8 cellular contexts compared by ENCODE assay signal in genomic region chr5:172450861-172451695, GRCh38. TPM values are rescaled to one million over a fixed set of nuclear protein-coding genes. Genes with fewer than 3 reads are reported as not detected.
DNase-seq lines count a peak whose midpoint lies in the region; ATAC-seq, FAIRE-seq and TF ChIP-seq lines count a peak whose summit lies in the region.

No MANE protein-coding gene starts in this region.

- peak; percentile 55 for DNase-seq in EH (ENCODE audit: low read depth)
- peak; percentile 29 for DNase-seq in MM.1S
- peak; percentile 32 for DNase-seq in activated T-cell treated with anti-CD3 and anti-CD28 coated beads for 24 hours (ENCODE audit: low read depth)
- peak; percentile 57 for DNase-seq in fibroblast of peridontal ligament (ENCODE audit: extremely low read depth)
- peak in 2 of 6 donors; percentile 36 to 56 for DNase-seq in pancreas

- no peak for FAIRE-seq in pancreas (lab: Jason Lieb, UNC)

- H3K4me3 ChIP-seq in MM.1S (ENCODE audit: low read length) (no peak overlapping the region), pancreas (no peak overlapping the region)

- no peak overlapping the region for H2AFZ ChIP-seq in MM.1S (ENCODE audit: low read length)

- H3F3A ChIP-seq in MM.1S (ENCODE audit: insufficient read depth, low read length) = no peaks in the 10 kb centered on the region

- no peaks in the 10 kb centered on the region for H3K79me2 ChIP-seq in MM.1S (ENCODE audit: low read length)

- no peaks in the 10 kb centered on the region for H3K36me3 ChIP-seq in MM.1S (replicated peaks; ENCODE audit: insufficient read depth, low read length)
- H3K36me3 ChIP-seq in pancreas = no peaks in the 10 kb centered on the region

- H3K9me3 ChIP-seq in MM.1S (replicated peaks; ENCODE audit: insufficient read depth, low read length) (no peaks in the 10 kb centered on the region), pancreas (no peaks in the 10 kb centered on the region)

- no peak overlapping the region for H3K4me2 ChIP-seq in MM.1S (ENCODE audit: low read depth, low read length)

- ATAC-seq in pancreas (peak in 2 of 4 donors; percentile 12 to 13), HG03139 (IDR thresholded peaks at IDR 0.05; ENCODE audit: unreplicated experiment) (no peak), HG02759 (IDR thresholded peaks at IDR 0.05; ENCODE audit: unreplicated experiment) (no peak), HG03432 (IDR thresholded peaks at IDR 0.05; ENCODE audit: unreplicated experiment) (no peak)

- no peaks in the 10 kb centered on the region for H3K9me2 ChIP-seq in MM.1S (replicated peaks; ENCODE audit: insufficient read depth, low read length)

- H3K27ac ChIP-seq in MM.1S (ENCODE audit: low read length) (no peak overlapping the region), pancreas (no peak overlapping the region)

- TF ChIP-seq CTCF in MM.1S (IDR thresholded peaks at IDR 0.05; ENCODE audit: low read length) = peak; percentile 74
- TF ChIP-seq CTCF in pancreas (IDR thresholded peaks at IDR 0.05) = peak; percentile 28 to 63 (median 56)

- H3K4me1 ChIP-seq in MM.1S (ENCODE audit: low read length) (no peaks in the 10 kb centered on the region), pancreas (peaks cover 0 to 5% (median 3%) of the 10 kb centered on the region in 3 donors)

- H4K20me1 ChIP-seq in MM.1S (ENCODE audit: insufficient read depth, low read length) = no peaks in the 10 kb centered on the region

- intact Hi-C loops in pancreas (cut with DNase I) = no loop called here

- H3K9ac ChIP-seq in MM.1S (ENCODE audit: low read length) = no peak overlapping the region

- peaks cover 8% of the 10 kb centered on the region for H3K27me3 ChIP-seq in MM.1S (replicated peaks; ENCODE audit: insufficient read depth, low read length)
- H3K27me3 ChIP-seq in pancreas = no peaks in the 10 kb centered on the region

- WGBS in pancreas, 2 donors = 75 to 83% methylated on average over 7 of the region's 7 CpGs

RNA-seq across cellular contexts. Expression of gene SH3PXD2B, which starts 3.2 kb away (rescaled TPM):
- total RNA-seq in pancreas = 10 to 100 TPM in 5 of 6 donors, 1 to 10 TPM in 1; 9.7 to 24.9 (median 12.9) TPM
- 1 to 10 TPM; 4.2 to 4.3 TPM for polyA plus RNA-seq in pancreas
